In the genomic region with DNA sequence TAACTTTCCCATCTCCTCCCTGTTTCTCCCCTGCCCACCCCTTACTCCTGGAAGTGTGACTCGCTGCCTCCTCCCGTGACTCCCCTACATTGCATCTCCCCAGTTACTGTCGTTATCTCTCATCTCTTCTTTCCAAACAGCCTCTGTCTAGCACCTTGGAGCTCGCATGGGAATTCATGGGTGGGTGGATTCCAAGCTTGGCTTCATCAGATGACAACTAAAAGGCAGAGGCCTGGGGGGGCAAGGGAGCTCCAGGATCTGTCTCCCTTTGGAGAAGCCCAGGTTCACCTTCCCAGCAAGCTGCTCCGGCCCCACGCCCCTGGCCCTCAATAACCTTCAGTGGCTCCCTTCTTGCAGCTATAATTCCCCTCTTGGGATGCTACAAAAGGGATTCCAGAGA, we compare ENCODE assay signal across 26 cellular contexts.
"Had no signal": no experiment of that assay in that cellular context is flagged by ENCODE, and none has a peak within 500 bp of the region (broad histone marks: within the 10 kb centered on the region; RNA-seq: fewer than 3 reads in every experiment).

No MANE protein-coding gene starts in this region.

- DNase-seq: hypothalamus; immature natural killer cell; lower lobe of right lung; mammary epithelial cell; mesenchymal stem cell; naive B cell; occipital lobe; stimulated activated CD4-positive, alpha-beta T cell treated with anti-CD3 and anti-CD28 coated beads, Interleukin-12 subunit alpha, Interleukin-12 subunit beta, amount 100 ng/mL, for 4 hours; stimulated activated CD4-positive, alpha-beta T cell treated with anti-CD3 and anti-CD28 coated beads, Interleukin-15, amount 100 ng/mL, for 24 hours; stimulated activated CD4-positive, alpha-beta T cell treated with anti-CD3 and anti-CD28 coated beads, Interleukin-2, amount 100 ng/mL, for 24 hours; stimulated activated CD4-positive, alpha-beta T cell treated with anti-CD3 and anti-CD28 coated beads, Interleukin-4, amount 100 ng/mL, for 1 hour; stimulated activated naive B cell treated with anti-CD40 and anti-IgM and Interleukin-4, amounts not matched to agents 10 μg/mL and 1 μg/mL and 100 μg/mL, for 72 hours; stimulated activated naive CD8-positive, alpha-beta T cell treated with anti-CD3 and anti-CD28 coated beads, Interleukin-15, Interleukin-2, amounts not matched to agents 100 U/mL and 50 U/mL, for 24 hours; stomach; testis; thyroid gland; transverse colon; upper lobe of left lung had no signal

- H3K4me3 Mint-ChIP-seq: immature natural killer cell; mesothelial cell of epicardium; naive B cell; natural killer cell treated with Interleukin-12 subunit alpha and Interleukin-12 subunit beta and Interleukin-15 and Interleukin-18, amount 100 ng/mL, for 72 hours; stimulated activated naive B cell treated with anti-CD40 and anti-IgM and Interleukin-4, amounts not matched to agents 10 μg/mL and 1 μg/mL and 100 μg/mL, for 72 hours had no signal

- H3K9ac ChIP-seq: parathyroid adenoma had no signal

- H3K27me3 ChIP-seq: right atrium auricular region, right lobe of liver, testis, thyroid gland, vagina had no signal

- H3K27ac ChIP-seq: lower lobe of right lung, neutrophil, parathyroid adenoma, right atrium auricular region, skin epidermis, stomach, testis, thyroid gland, transverse colon, upper lobe of left lung, vagina had no signal

- ATAC-seq: lower lobe of right lung; natural killer cell treated with Interleukin-12 subunit alpha and Interleukin-12 subunit beta and Interleukin-15 and Interleukin-18, amount 100 ng/mL, for 72 hours; stimulated activated naive B cell treated with anti-CD40 and anti-IgM and Interleukin-4, amounts not matched to agents 10 μg/mL and 1 μg/mL and 100 μg/mL, for 72 hours; stimulated activated naive CD8-positive, alpha-beta T cell treated with anti-CD3 and anti-CD28 coated beads, Interleukin-15, Interleukin-2, amounts not matched to agents 100 U/mL and 50 U/mL, for 24 hours had no signal

- H3K9me3 Mint-ChIP-seq: natural killer cell treated with Interleukin-12 subunit alpha and Interleukin-12 subunit beta and Interleukin-15 and Interleukin-18, amount 100 ng/mL, for 72 hours had no signal

- H3K4me3 ChIP-seq: lower lobe of right lung, right atrium auricular region, right lobe of liver, skin epidermis, stomach, testis, thyroid gland, transverse colon, upper lobe of left lung, vagina had no signal

- H3K27ac Mint-ChIP-seq: immature natural killer cell; naive B cell; natural killer cell treated with Interleukin-12 subunit alpha and Interleukin-12 subunit beta and Interleukin-15 and Interleukin-18, amount 100 ng/mL, for 72 hours had no signal

- H3K36me3 ChIP-seq: lower lobe of right lung, neutrophil, right atrium auricular region, right lobe of liver, stomach, thyroid gland, transverse colon, upper lobe of left lung, vagina had no signal

- H3K9me3 ChIP-seq: neutrophil, right atrium auricular region, right lobe of liver, testis, thyroid gland, transverse colon, vagina had no signal

- H3K4me1 ChIP-seq: parathyroid adenoma had no signal

- H3K36me3 Mint-ChIP-seq: mesothelial cell of epicardium had no signal

- H2AFZ ChIP-seq: parathyroid adenoma had no signal
